Comparison of ENCODE assay signal across 22 cellular contexts in genomic region chr1:225534135-225534534, GRCh38.
DNase-seq lines count a peak whose midpoint lies in the region; ATAC-seq and TF ChIP-seq lines count a peak whose summit lies in the region.
"Had no signal": no experiment of that assay in that cellular context is flagged by ENCODE, and none has a peak within 500 bp of the region (broad histone marks: within the 10 kb centered on the region; RNA-seq: fewer than 3 reads in every experiment).

No MANE protein-coding gene starts in this region.

- H3K4me3 ChIP-seq in A673 (ENCODE audit: low read depth, low read length, poor library complexity, severe bottlenecking) (no peak overlapping the region), IMR-90 (ENCODE audit: insufficient read depth, low read depth, low read length) (no peak overlapping the region), SJCRH30 (no peak overlapping the region), neural progenitor cell (no peak overlapping the region)
- H3K4me3 ChIP-seq: A549, GM12878, K562, MG63 had no signal

- H3K9ac ChIP-seq in IMR-90 (ENCODE audit: low read depth, low read length) (no peak overlapping the region), neural progenitor cell (no peak overlapping the region)

- H3K4me1 ChIP-seq in A673 (ENCODE audit: insufficient read depth, low read length, poor library complexity, severe bottlenecking) (peaks cover 80% of the 10 kb centered on the region), IMR-90 (ENCODE audit: control insufficient read depth, insufficient read depth, low read length) (peaks cover 7% of the 10 kb centered on the region), SJCRH30 (peaks cover 39% of the 10 kb centered on the region), neural progenitor cell (peaks cover 42% of the 10 kb centered on the region)

- peaks cover 40% of the 10 kb centered on the region for H3K4me1 Mint-ChIP-seq in neural progenitor cell
- H3K4me1 Mint-ChIP-seq in activated naive CD4-positive, alpha-beta T cell treated with anti-CD3 and anti-CD28 coated beads for 36 hours (ENCODE audit: low read depth): no peaks in the 10 kb centered on the region
- H3K4me1 Mint-ChIP-seq: CD4-positive, CD25-positive, alpha-beta regulatory T cell had no signal

- H3K27ac Mint-ChIP-seq in neural progenitor cell: no peak overlapping the region
- H3K27ac Mint-ChIP-seq in activated naive CD4-positive, alpha-beta T cell treated with anti-CD3 and anti-CD28 coated beads for 36 hours: no peak overlapping the region
- H3K27ac Mint-ChIP-seq: CD4-positive, CD25-positive, alpha-beta regulatory T cell had no signal

- DNase-seq in A673 (ENCODE audit: low spot score) (peak; percentile 48), IMR-90 (no peak), SJCRH30 (peak in 1 of 2 experiments; percentile 61), neural progenitor cell (ENCODE audit: low spot score) (no peak), NCI-H1048 (lab: John Stamatoyannopoulos, UW) (no peak), ureter (ENCODE audit: low spot score) (no peak)
- no peak for DNase-seq in activated naive CD4-positive, alpha-beta T cell treated with anti-CD3 and anti-CD28 coated beads for 36 hours
- DNase-seq: CD4-positive, CD25-positive, alpha-beta regulatory T cell; COR-L47; DMS79 treated with DMSO at 0.1 percent for 48 hours; MG63; NCI-H1092; NCI-H1436; NCI-H2029; NCI-H2227 treated with DMSO at 0.1 percent for 48 hours; NCI-H510A treated with DMSO at 0.1 percent for 48 hours; NCI-H774; T-helper 2 cell had no signal

- in situ Hi-C loops in IMR-90 (cut with MboI; ENCODE audit: low sequenced_read_pairs): no loop called here

- peaks cover 12% of the 10 kb centered on the region for H3F3A ChIP-seq in neural progenitor cell (ENCODE audit: low read depth)

- H3K4me3 Mint-ChIP-seq in neural progenitor cell: no peak overlapping the region
- H3K4me3 Mint-ChIP-seq in activated naive CD4-positive, alpha-beta T cell treated with anti-CD3 and anti-CD28 coated beads for 36 hours: no peak overlapping the region
- H3K4me3 Mint-ChIP-seq: CD4-positive, CD25-positive, alpha-beta regulatory T cell had no signal

- no peak overlapping the region for H2BK15ac ChIP-seq in IMR-90 (ENCODE audit: low read depth, low read length)

- no peaks in the 10 kb centered on the region for H3K27me3 Mint-ChIP-seq in neural progenitor cell (ENCODE audit: insufficient read depth, low read depth)
- H3K27me3 Mint-ChIP-seq in activated naive CD4-positive, alpha-beta T cell treated with anti-CD3 and anti-CD28 coated beads for 36 hours (ENCODE audit: low read depth): peaks cover 6% of the 10 kb centered on the region

- CTCF ChIA-PET in A673 (lab: Charles Lee): no interaction called here
- CTCF ChIA-PET in IMR-90 (lab: Yijun Ruan, JAX): no interaction called here
- CTCF ChIA-PET in activated naive CD4-positive, alpha-beta T cell treated with anti-CD3 and anti-CD28 coated beads for 36 hours (lab: Charles Lee): no interaction called here

- H3K79me1 ChIP-seq in IMR-90 (ENCODE audit: low read depth in 1 of 2, low read length in 2 of 2): peaks cover 18 to 59% of the 10 kb centered on the region in 2 experiments

- TF ChIP-seq POLR2A in IMR-90 (IDR thresholded peaks at IDR 0.05; ENCODE audit: low read depth, low read length): no peak

- H3K36me3 ChIP-seq in A673 (ENCODE audit: insufficient read depth, low read length, poor library complexity, severe bottlenecking) (peaks cover 5% of the 10 kb centered on the region), IMR-90 (ENCODE audit: control insufficient read depth, insufficient read depth, low read length) (peaks cover 4% of the 10 kb centered on the region), SJCRH30 (peaks cover 14% of the 10 kb centered on the region), neural progenitor cell (peaks cover 7% of the 10 kb centered on the region)

- H3K9me3 ChIP-seq in A673 (ENCODE audit: low read depth, low read length, poor library complexity, severe bottlenecking) (no peaks in the 10 kb centered on the region), IMR-90 (ENCODE audit: control insufficient read depth, insufficient read depth, low read length) (no peaks in the 10 kb centered on the region), SJCRH30 (replicated peaks) (no peaks in the 10 kb centered on the region), neural progenitor cell (ENCODE audit: low read depth) (no peaks in the 10 kb centered on the region)
- H3K9me3 ChIP-seq: A549, MG63 had no signal

- no peak overlapping the region for H3K18ac ChIP-seq in IMR-90 (ENCODE audit: low read depth, low read length)

- H3K9me3 Mint-ChIP-seq in neural progenitor cell: no peaks in the 10 kb centered on the region
- no peaks in the 10 kb centered on the region for H3K9me3 Mint-ChIP-seq in activated naive CD4-positive, alpha-beta T cell treated with anti-CD3 and anti-CD28 coated beads for 36 hours

- WGBS in IMR-90 (ENCODE audit: extremely low coverage in 2 of 2, insufficient read length in 1 of 2), 2 experiments: no CpG with 5 or more reads among the region's 2 CpGs

- no peak overlapping the region for H3K14ac ChIP-seq in IMR-90 (replicated peaks; ENCODE audit: low read depth, low read length)

- H4K91ac ChIP-seq in IMR-90 (ENCODE audit: insufficient read depth, low read depth, low read length): no peak overlapping the region

- no peak overlapping the region for H3K4ac ChIP-seq in IMR-90 (ENCODE audit: low read depth, low read length)

- no peak overlapping the region for H2AK9ac ChIP-seq in IMR-90 (replicated peaks; ENCODE audit: low read depth, low read length, poor library complexity)

- H2AFZ ChIP-seq in IMR-90 (replicated peaks; ENCODE audit: low read length, poor library complexity): no peak overlapping the region
- H2AFZ ChIP-seq in neural progenitor cell (replicated peaks): no peak overlapping the region

- no peak overlapping the region for H2AK5ac ChIP-seq in IMR-90 (ENCODE audit: low read depth, low read length)

- no peak for TF ChIP-seq CTCF in A673 (conservative IDR thresholded peaks at IDR 0.05; ENCODE audit: low read depth, low read length)
- TF ChIP-seq CTCF in IMR-90 (conservative IDR thresholded peaks at IDR 0.05; ENCODE audit: low read depth, low read length): no peak
- TF ChIP-seq CTCF in neural progenitor cell (IDR thresholded peaks at IDR 0.05): no peak

- peaks cover 99% of the 10 kb centered on the region for H3K79me2 ChIP-seq in neural progenitor cell (ENCODE audit: low read depth)

- no TSS peak for BruUV-seq in A673 (replicated peaks; lab: Mats Ljungman, UMichigan)
- BruUV-seq in IMR-90 (replicated peaks; lab: Mats Ljungman, UMichigan): no TSS peak

- TF ChIP-seq RAD21 in IMR-90 (IDR thresholded peaks at IDR 0.05; ENCODE audit: low read length): no peak

- H3K27ac ChIP-seq in A673 (ENCODE audit: low read depth, low read length, poor library complexity, severe bottlenecking) (peak overlapping the region; percentile 44), IMR-90 (ENCODE audit: insufficient read depth, low read length) (no peak overlapping the region), SJCRH30 (peak overlapping the region; percentile 26), neural progenitor cell (no peak overlapping the region)
- H3K27ac ChIP-seq: A549 had no signal

- ATAC-seq in IMR-90 (ENCODE audit: low read depth): no peak
- ATAC-seq: GM12878, K562, Right ventricle myocardium inferior had no signal

- peaks cover 5% of the 10 kb centered on the region for H3K36me3 Mint-ChIP-seq in neural progenitor cell
- no peaks in the 10 kb centered on the region for H3K36me3 Mint-ChIP-seq in activated naive CD4-positive, alpha-beta T cell treated with anti-CD3 and anti-CD28 coated beads for 36 hours (ENCODE audit: low read depth)
- H3K36me3 Mint-ChIP-seq: CD4-positive, CD25-positive, alpha-beta regulatory T cell had no signal

- intact Hi-C loops in A673 (cut with micrococcal nuclease; ENCODE audit: unreplicated experiment): loop anchor here (10.0 kb wide), 1 partner anchor 241 kb away; the partner anchor contains the start of gene SRP9
- intact Hi-C loops in IMR-90 (cut with micrococcal nuclease): no loop called here
- intact Hi-C loops in activated naive CD4-positive, alpha-beta T cell treated with anti-CD3 and anti-CD28 coated beads for 36 hours (cut with micrococcal nuclease): no loop called here

- no peak overlapping the region for H2BK120ac ChIP-seq in IMR-90 (ENCODE audit: low read depth, low read length)

- dilution Hi-C loops in IMR-90 (cut with HindIII; ENCODE audit: low sequenced_read_pairs, unreplicated experiment): no loop called here

- H2BK5ac ChIP-seq in IMR-90 (ENCODE audit: low read depth, low read length, poor library complexity, severe bottlenecking): no peak overlapping the region

- H4K8ac ChIP-seq in IMR-90 (ENCODE audit: low read depth in 2 of 2, low read length in 2 of 2): no peak overlapping the region

- H4K20me1 ChIP-seq in IMR-90 (ENCODE audit: insufficient read depth, low read length) (peaks cover 27% of the 10 kb centered on the region), neural progenitor cell (ENCODE audit: low read depth) (peaks cover 86% of the 10 kb centered on the region)

- H3K27me3 ChIP-seq in A673 (replicated peaks; ENCODE audit: insufficient read depth, low read depth, low read length, poor library complexity) (no peaks in the 10 kb centered on the region), IMR-90 (ENCODE audit: control insufficient read depth, insufficient read depth, low read length) (no peaks in the 10 kb centered on the region), SJCRH30 (no peaks in the 10 kb centered on the region), neural progenitor cell (no peaks in the 10 kb centered on the region)
- H3K27me3 ChIP-seq: MG63 had no signal

- POLR2A ChIA-PET in A673 (lab: Charles Lee; ENCODE audit: low non-redundant PET) (no interaction called here), IMR-90 (lab: Charles Lee; ENCODE audit: unreplicated experiment) (no interaction called here)

- H3K23ac ChIP-seq in IMR-90 (ENCODE audit: low read depth, low read length): peak overlapping the region; percentile 75; the same call in 1 of the 2 replicates

- no peak overlapping the region for H4K5ac ChIP-seq in IMR-90 (ENCODE audit: low read depth, low read length)

- H3K4me2 ChIP-seq in IMR-90 (ENCODE audit: low read depth, low read length): no peak overlapping the region
- peak overlapping the region; percentile 3 for H3K4me2 ChIP-seq in neural progenitor cell
- H3K4me2 ChIP-seq: A549 had no signal

- peaks cover 5% of the 10 kb centered on the region; the same call in 1 of the 2 replicates for H3K9me1 ChIP-seq in IMR-90 (ENCODE audit: insufficient read depth, low read length)

- H2BK20ac ChIP-seq in IMR-90 (ENCODE audit: low read depth, low read length): no peak overlapping the region

- no peak overlapping the region for H3K56ac ChIP-seq in IMR-90 (ENCODE audit: extremely low read depth, insufficient read depth, low read length)

TF ChIP-seq in IMR-90, 13 proteins besides CTCF, POLR2A, EP300 and RAD21 (continues in another document):
- TF ChIP-seq FOS (IDR thresholded peaks at IDR 0.05; ENCODE audit: low read depth, low read length): no peak

Comparison
In these comparisons a context has a peak if more than half of its experiments do, and no peak if none do; other contexts are left out.
1. H3K27ac ChIP-seq: peak in A673 (single experiment) and SJCRH30 (single experiment); none in IMR-90 (single experiment) and neural progenitor cell (single experiment).